ENCODE assay signal across 2 cellular contexts in genomic region chr1:154445040-154445472, GRCh38.
A peak's percentile ranks its signal among the peaks of the same experiment; 100 is the strongest.
TF ChIP-seq lines count a peak whose summit lies in the region.

No MANE protein-coding gene starts in this region.

TF ChIP-seq in IMR-90, 13 proteins besides CTCF, POLR2A, EP300 and RAD21:
- no peak for TF ChIP-seq MAFK (IDR thresholded peaks at IDR 0.05; ENCODE audit: low read depth, low read length)
- TF ChIP-seq FOS (IDR thresholded peaks at IDR 0.05; ENCODE audit: low read depth, low read length): peak; percentile 94
- peak; percentile 92 for TF ChIP-seq BHLHE40 (IDR thresholded peaks at IDR 0.05; ENCODE audit: low read depth, low read length)
- no peak for TF ChIP-seq MXI1 (IDR thresholded peaks at IDR 0.05; ENCODE audit: borderline replicate concordance, low read depth, low read length)
- TF ChIP-seq RFX5 (IDR thresholded peaks at IDR 0.05; ENCODE audit: low read depth, low read length): no peak
- peak; percentile 54; the same call in 1 of the 2 replicates for TF ChIP-seq MAZ (IDR thresholded peaks at IDR 0.05; ENCODE audit: borderline replicate concordance, low read depth, low read length)

TF ChIP-seq in GM12878, 131 proteins besides CTCF, POLR2A, EP300 and RAD21:
- TF ChIP-seq MTA3 (IDR thresholded peaks at IDR 0.05; ENCODE audit: borderline replicate concordance, low read length) (peak; percentile 82; the same call in 1 of the 2 replicates), IKZF2 (IDR thresholded peaks at IDR 0.05) (peak; percentile 77 to 82), E4F1 (IDR thresholded peaks at IDR 0.05; ENCODE audit: borderline replicate concordance, partially characterized antibody) (no peak), TCF12 (IDR thresholded peaks at IDR 0.05; ENCODE audit: low read depth, low read length) (0 out of 2 replicates have a peak, but pooled peaks have one; percentile 22), EED (IDR thresholded peaks at IDR 0.05; ENCODE audit: low read depth) (peak; percentile 87), BCL11A (IDR thresholded peaks at IDR 0.05; ENCODE audit: low read depth, low read length) (peak; percentile 60; the same call in 1 of the 2 replicates), ZBED1 (IDR thresholded peaks at IDR 0.05; ENCODE audit: borderline replicate concordance) (0 out of 2 replicates have a peak, but pooled peaks have one; percentile 16), FOXM1 (IDR thresholded peaks at IDR 0.05; ENCODE audit: low read depth, low read length) (peak; percentile 67; the same call in 1 of the 2 replicates), ZNF217 (IDR thresholded peaks at IDR 0.05) (0 out of 2 replicates have a peak, but pooled peaks have one; percentile 59), MTA2 (IDR thresholded peaks at IDR 0.05; ENCODE audit: low read depth) (peak; percentile 56), GATAD2B (conservative IDR thresholded peaks at IDR 0.05; ENCODE audit: low read depth) (peak; percentile 55; the same call in 1 of the 2 replicates), SKIL (IDR thresholded peaks at IDR 0.05; ENCODE audit: low read depth, poor library complexity, severe bottlenecking) (peak; percentile 76), ATF2 (IDR thresholded peaks at IDR 0.05; ENCODE audit: low read length) (0 out of 2 replicates have a peak, but pooled peaks have one; percentile 41), TBL1XR1 (IDR thresholded peaks at IDR 0.05; ENCODE audit: low read depth, low read length) (0 out of 2 replicates have a peak, but pooled peaks have one; percentile 51), PML (IDR thresholded peaks at IDR 0.05; ENCODE audit: low read length) (0 out of 2 replicates have a peak, but pooled peaks have one; percentile 40), IRF5 (IDR thresholded peaks at IDR 0.05; ENCODE audit: borderline replicate concordance) (peak; percentile 64; the same call in 1 of the 2 replicates), WRNIP1 (IDR thresholded peaks at IDR 0.05; ENCODE audit: borderline replicate concordance, low read depth, low read length) (no peak), MEF2A (IDR thresholded peaks at IDR 0.05; ENCODE audit: insufficient read depth, low read depth, low read length) (0 out of 2 replicates have a peak, but pooled peaks have one; percentile 33), MEF2B (IDR thresholded peaks at IDR 0.05; ENCODE audit: partially characterized antibody, poor library complexity, severe bottlenecking) (no peak), CREM (IDR thresholded peaks at IDR 0.05; ENCODE audit: low read depth) (peak; percentile 27; the same call in 1 of the 2 replicates), RUNX3 (IDR thresholded peaks at IDR 0.05; ENCODE audit: low read length) (peak; percentile 99), IKZF1 (conservative IDR thresholded peaks at IDR 0.05) (peak; percentile 85), BHLHE40 (IDR thresholded peaks at IDR 0.05; ENCODE audit: borderline replicate concordance in 1 of 2, low read depth in 2 of 2, low read length in 1 of 2) (peak; percentile 13 to 38; a peak in 1 of 4 replicates), RELB (IDR thresholded peaks at IDR 0.05; ENCODE audit: low read depth) (peak; percentile 64), CBFB (IDR thresholded peaks at IDR 0.05; ENCODE audit: low read depth) (peak; percentile 94), NFIC (IDR thresholded peaks at IDR 0.05; ENCODE audit: low read depth, low read length) (peak; percentile 84), SPI1 (IDR thresholded peaks at IDR 0.05; ENCODE audit: borderline replicate concordance, insufficient read depth, low read depth, low read length) (no peak), NR2F1 (conservative IDR thresholded peaks at IDR 0.05) (peak; percentile 90), MLLT1 (IDR thresholded peaks at IDR 0.05) (peak; percentile 84), ZZZ3 (IDR thresholded peaks at IDR 0.05; ENCODE audit: control insufficient read depth, insufficient read length, low read depth) (no peak), CBX5 (IDR thresholded peaks at IDR 0.05; ENCODE audit: low read depth) (0 out of 2 replicates have a peak, but pooled peaks have one; percentile 36), PAX5 (IDR thresholded peaks at IDR 0.05; ENCODE audit: borderline replicate concordance, low read depth, low read length) (peak; percentile 42; the same call in 1 of the 2 replicates), SIN3A (IDR thresholded peaks at IDR 0.05; ENCODE audit: low read depth, low read length) (no peak)
- TF ChIP-seq, protein P1, sequence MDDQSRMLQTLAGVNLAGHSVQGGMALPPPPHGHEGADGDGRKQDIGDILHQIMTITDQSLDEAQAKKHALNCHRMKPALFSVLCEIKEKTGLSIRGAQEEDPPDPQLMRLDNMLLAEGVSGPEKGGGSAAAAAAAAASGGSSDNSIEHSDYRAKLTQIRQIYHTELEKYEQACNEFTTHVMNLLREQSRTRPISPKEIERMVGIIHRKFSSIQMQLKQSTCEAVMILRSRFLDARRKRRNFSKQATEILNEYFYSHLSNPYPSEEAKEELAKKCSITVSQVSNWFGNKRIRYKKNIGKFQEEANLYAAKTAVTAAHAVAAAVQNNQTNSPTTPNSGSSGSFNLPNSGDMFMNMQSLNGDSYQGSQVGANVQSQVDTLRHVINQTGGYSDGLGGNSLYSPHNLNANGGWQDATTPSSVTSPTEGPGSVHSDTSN (IDR thresholded peaks at IDR 0.05; ENCODE audit: insufficient replicate concordance, low read depth, low read length): peak; percentile 11
- TF ChIP-seq, protein P2, sequence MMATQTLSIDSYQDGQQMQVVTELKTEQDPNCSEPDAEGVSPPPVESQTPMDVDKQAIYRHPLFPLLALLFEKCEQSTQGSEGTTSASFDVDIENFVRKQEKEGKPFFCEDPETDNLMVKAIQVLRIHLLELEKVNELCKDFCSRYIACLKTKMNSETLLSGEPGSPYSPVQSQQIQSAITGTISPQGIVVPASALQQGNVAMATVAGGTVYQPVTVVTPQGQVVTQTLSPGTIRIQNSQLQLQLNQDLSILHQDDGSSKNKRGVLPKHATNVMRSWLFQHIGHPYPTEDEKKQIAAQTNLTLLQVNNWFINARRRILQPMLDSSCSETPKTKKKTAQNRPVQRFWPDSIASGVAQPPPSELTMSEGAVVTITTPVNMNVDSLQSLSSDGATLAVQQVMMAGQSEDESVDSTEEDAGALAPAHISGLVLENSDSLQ (IDR thresholded peaks at IDR 0.05): no peak
